In the genomic region with DNA sequence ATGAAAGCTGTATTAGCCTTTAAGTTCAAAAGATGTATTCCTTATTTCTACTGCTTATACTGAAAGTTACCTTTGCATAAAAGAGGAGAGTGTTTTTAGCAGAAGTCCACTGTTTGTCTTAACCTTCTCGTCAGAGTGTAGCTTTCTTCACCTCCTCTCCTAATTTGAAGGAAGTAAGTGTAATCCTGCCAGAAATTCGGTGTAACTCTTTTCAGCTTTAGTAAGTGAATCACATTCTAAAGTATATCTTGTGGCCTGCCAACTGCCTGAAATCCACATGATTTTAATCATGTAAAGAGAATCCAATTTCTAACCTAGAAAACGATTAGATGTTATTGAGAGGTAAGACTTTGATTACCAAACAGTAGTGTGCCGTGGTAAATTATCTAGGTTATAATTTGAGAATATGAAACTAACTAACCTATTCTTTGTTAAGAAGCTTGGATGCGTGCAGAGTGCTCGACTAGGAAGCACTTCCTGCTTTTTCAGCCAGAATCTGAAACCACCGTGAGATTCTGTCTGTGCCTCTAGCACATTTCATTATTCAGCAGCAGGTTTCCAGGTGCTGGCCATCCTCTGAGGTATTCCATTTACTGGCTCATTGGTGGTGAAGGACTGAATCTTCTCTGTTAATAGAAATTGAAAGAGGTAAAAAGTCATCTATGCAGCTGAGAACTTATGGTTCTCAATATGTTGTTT, we compare ENCODE assay signal across 10 cellular contexts. TPM values are rescaled to one million over a fixed set of nuclear protein-coding genes. Genes with fewer than 3 reads are reported as not detected.
DNase-seq lines count a peak whose midpoint lies in the region; ATAC-seq, FAIRE-seq and TF ChIP-seq lines count a peak whose summit lies in the region.
"Had no signal": no experiment of that assay in that cellular context is flagged by ENCODE, and none has a peak within 500 bp of the region (broad histone marks: within the 10 kb centered on the region; RNA-seq: fewer than 3 reads in every experiment).

No MANE protein-coding gene starts in this region.

- peak overlapping the region; percentile 27 to 32; a peak in 3 of 4 replicates for H4K8ac ChIP-seq in IMR-90 (ENCODE audit: low read depth in 2 of 2, low read length in 2 of 2)

- in situ Hi-C loops in IMR-90 (cut with MboI; ENCODE audit: low sequenced_read_pairs) = no loop called here

- peaks cover 16% of the 10 kb centered on the region for H3K9me1 ChIP-seq in IMR-90 (ENCODE audit: insufficient read depth, low read length)

- H3K9me3 ChIP-seq in IMR-90 (ENCODE audit: control insufficient read depth, insufficient read depth, low read length) = no peaks in the 10 kb centered on the region
- H3K9me3 ChIP-seq in tibial artery = no peaks in the 10 kb centered on the region

- H3K14ac ChIP-seq in IMR-90 (replicated peaks; ENCODE audit: low read depth, low read length) = peak overlapping the region; percentile 26; the same call in 1 of the 2 replicates

- H2AK9ac ChIP-seq in IMR-90 (replicated peaks; ENCODE audit: low read depth, low read length, poor library complexity) = no peak overlapping the region

- H2AK5ac ChIP-seq in IMR-90 (ENCODE audit: low read depth, low read length) = peak overlapping the region; percentile 13; the same call in 1 of the 2 replicates

- CTCF ChIA-PET in IMR-90 (lab: Yijun Ruan, JAX) = interaction anchor here (0.6 kb wide), 1 partner anchor 29 kb away, joined by 3 read pairs; no protein-coding TSS in a partner anchor

- H4K20me1 ChIP-seq in IMR-90 (ENCODE audit: insufficient read depth, low read length) = no peaks in the 10 kb centered on the region

- no peak overlapping the region for H2AFZ ChIP-seq in IMR-90 (replicated peaks; ENCODE audit: low read length, poor library complexity)

- no CpG with 5 or more reads among the region's 7 CpGs for WGBS in IMR-90 (ENCODE audit: extremely low coverage in 2 of 2, insufficient read length in 1 of 2), 2 experiments

- POLR2A ChIA-PET in IMR-90 (lab: Charles Lee; ENCODE audit: unreplicated experiment) = no interaction called here

- H2BK20ac ChIP-seq in IMR-90 (ENCODE audit: low read depth, low read length) = peak overlapping the region; percentile 42; the same call in 1 of the 2 replicates

- peak overlapping the region; percentile 55 for H3K18ac ChIP-seq in IMR-90 (ENCODE audit: low read depth, low read length)

- no peak overlapping the region for H3K56ac ChIP-seq in IMR-90 (ENCODE audit: extremely low read depth, insufficient read depth, low read length)

- dilution Hi-C loops in IMR-90 (cut with HindIII; ENCODE audit: low sequenced_read_pairs, unreplicated experiment) = no loop called here

- no peak for FAIRE-seq in bronchial epithelial cell (lab: Jason Lieb, UNC)

- no peak for TF ChIP-seq POLR2A in IMR-90 (IDR thresholded peaks at IDR 0.05; ENCODE audit: low read depth, low read length)

- H2BK15ac ChIP-seq in IMR-90 (ENCODE audit: low read depth, low read length) = peak overlapping the region; percentile 22; the same call in 2 of the 3 replicates

- intact Hi-C loops in Right ventricle myocardium superior (cut with DNase I) = no loop called here
- intact Hi-C loops in cardiac septum (cut with DNase I) = no loop called here
- intact Hi-C loops in IMR-90 (cut with micrococcal nuclease) = no loop called here
- intact Hi-C loops in tibial artery (cut with DNase I; ENCODE audit: low total_unique reads) = no loop called here

- peak overlapping the region; percentile 26; the same call in 1 of the 2 replicates for H4K91ac ChIP-seq in IMR-90 (ENCODE audit: insufficient read depth, low read depth, low read length)

- H3K27me3 ChIP-seq in IMR-90 (ENCODE audit: control insufficient read depth, insufficient read depth, low read length) = no peaks in the 10 kb centered on the region
- H3K27me3 ChIP-seq in bronchial epithelial cell (ENCODE audit: control insufficient read depth, insufficient read depth, low read length) = no peaks in the 10 kb centered on the region
- H3K27me3 ChIP-seq in tibial artery = no peaks in the 10 kb centered on the region

- peak overlapping the region; percentile 61; the same call in 1 of the 2 replicates for H3K4ac ChIP-seq in IMR-90 (ENCODE audit: low read depth, low read length)

- H2BK120ac ChIP-seq in IMR-90 (ENCODE audit: low read depth, low read length) = peak overlapping the region; percentile 56

- peaks cover 12% of the 10 kb centered on the region for H3K4me1 ChIP-seq in IMR-90 (ENCODE audit: control insufficient read depth, insufficient read depth, low read length)
- H3K4me1 ChIP-seq in tibial artery = peaks cover 0 to 48% (median 10%) of the 10 kb centered on the region in 4 donors

- peak overlapping the region; percentile 46 for H3K9ac ChIP-seq in IMR-90 (ENCODE audit: low read depth, low read length)

- TF ChIP-seq CTCF in IMR-90 (conservative IDR thresholded peaks at IDR 0.05; ENCODE audit: low read depth, low read length) (no peak), bronchial epithelial cell (IDR thresholded peaks at IDR 0.05; ENCODE audit: insufficient read depth, low read length, severe bottlenecking) (no peak), tibial artery (IDR thresholded peaks at IDR 0.05) (no peak)

- H3K36me3 ChIP-seq in IMR-90 (ENCODE audit: control insufficient read depth, insufficient read depth, low read length) (peaks cover 20% of the 10 kb centered on the region), bronchial epithelial cell (ENCODE audit: control insufficient read depth, insufficient read depth, low read length) (peaks cover 2% of the 10 kb centered on the region), tibial artery (peaks cover 30 to 61% (median 48%) of the 10 kb centered on the region in 3 donors)

- H4K5ac ChIP-seq in IMR-90 (ENCODE audit: low read depth, low read length) = peak overlapping the region; percentile 46; the same call in 1 of the 2 replicates

- BruUV-seq in IMR-90 (replicated peaks; lab: Mats Ljungman, UMichigan) = no TSS peak

- DNase-seq in Right ventricle myocardium superior = no peak
- no peak for DNase-seq in cardiac septum (ENCODE audit: low spot score)
- DNase-seq in IMR-90 = peak; percentile 39
- DNase-seq in bronchial epithelial cell (ENCODE audit: low read depth) = peak; percentile 20
- no peak for DNase-seq in tibial artery
- no peak for DNase-seq in KG1 (lab: John Stamatoyannopoulos, UW)
- DNase-seq in activated CD4-positive, alpha-beta T cell treated with anti-CD3 and anti-CD28 coated beads for 1 hour = no peak
- DNase-seq: activated CD4-positive, CD25-positive, alpha-beta regulatory T cell treated with anti-CD3 and anti-CD28 coated beads, Interleukin-2, amount 50 U/mL, for 72 hours had no signal

- H3K27ac ChIP-seq in IMR-90 (ENCODE audit: insufficient read depth, low read length) = peak overlapping the region; percentile 85
- H3K27ac ChIP-seq in tibial artery = peak overlapping the region; percentile 47 to 49
- H3K27ac ChIP-seq: C4-2B had no signal

- H3K79me1 ChIP-seq in IMR-90 (ENCODE audit: low read depth in 1 of 2, low read length in 2 of 2) = peaks cover 17 to 53% of the 10 kb centered on the region in 2 experiments

- H2BK5ac ChIP-seq in IMR-90 (ENCODE audit: low read depth, low read length, poor library complexity, severe bottlenecking) = peak overlapping the region; percentile 72

- ATAC-seq in Right ventricle myocardium superior (ENCODE audit: poor library complexity) (peak; percentile 24), IMR-90 (ENCODE audit: low read depth) (peak; percentile 18; the same call in 1 of the 2 replicates), HG02798 (IDR thresholded peaks at IDR 0.05; ENCODE audit: poor library complexity, unreplicated experiment) (no peak)

- H3K4me2 ChIP-seq in IMR-90 (ENCODE audit: low read depth, low read length) = peak overlapping the region; percentile 59

- H3K4me3 ChIP-seq in IMR-90 (ENCODE audit: insufficient read depth, low read depth, low read length) (no peak overlapping the region), bronchial epithelial cell (ENCODE audit: low read depth, low read length) (no peak overlapping the region), tibial artery (no peak overlapping the region)

- TF ChIP-seq RAD21 in IMR-90 (IDR thresholded peaks at IDR 0.05; ENCODE audit: low read length) = no peak

- peak overlapping the region; percentile 30; the same call in 1 of the 2 replicates for H3K23ac ChIP-seq in IMR-90 (ENCODE audit: low read depth, low read length)

TF ChIP-seq in IMR-90, 13 proteins besides CTCF, POLR2A, EP300 and RAD21:
- TF ChIP-seq CEBPB (IDR thresholded peaks at IDR 0.05; ENCODE audit: low read depth, low read length) = no peak
- no peak for TF ChIP-seq RFX5 (IDR thresholded peaks at IDR 0.05; ENCODE audit: low read depth, low read length)
- no peak for TF ChIP-seq CHD1 (IDR thresholded peaks at IDR 0.05; ENCODE audit: low read depth, low read length)

RNA-seq across cellular contexts. Expression of gene GYG1, which starts 7.5 kb away (rescaled TPM):
- 171 TPM for total RNA-seq in Right ventricle myocardium superior
- 123 TPM for total RNA-seq in cardiac septum
- total RNA-seq in IMR-90 (2012; rRNA removed) = 77.8 and 90.3 TPM in 2 replicates
- polyA plus RNA-seq in IMR-90 (2012; rRNA removed) = 43.6 and 48.4 TPM in 2 replicates
- 17.9 and 77.6 TPM in 2 replicates for polyA plus RNA-seq in IMR-90 (2012; cell fraction: cytosol; rRNA removed)
- 44.9 and 46.5 TPM in 2 replicates for polyA plus RNA-seq in IMR-90 (2012; cell fraction: nucleus; rRNA removed; ENCODE audit: low replicate concordance)
- total RNA-seq in bronchial epithelial cell = 21.3 and 28.5 TPM in 2 replicates

Comparison
In these comparisons a context has a peak if more than half of its experiments do, and no peak if none do; other contexts are left out.
1. DNase-seq: peak in IMR-90 (single experiment) and bronchial epithelial cell (single experiment); none in Right ventricle myocardium superior (single experiment), cardiac septum (single experiment), tibial artery (0 of 2), KG1 (single experiment) and activated CD4-positive, alpha-beta T cell treated with anti-CD3 and anti-CD28 coated beads for 1 hour (single experiment).